ENCODE assay signal across 14 cellular contexts in genomic region chr14:30445394-30445793, GRCh38.
DNase-seq lines count a peak whose midpoint lies in the region; ATAC-seq and TF ChIP-seq lines count a peak whose summit lies in the region.
"Had no signal": no experiment of that assay in that cellular context is flagged by ENCODE, and none has a peak within 500 bp of the region (broad histone marks: within the 10 kb centered on the region; RNA-seq: fewer than 3 reads in every experiment).

No MANE protein-coding gene starts in this region.

- H3K18ac ChIP-seq in neuronal stem cell (ENCODE audit: low read length) = no peak overlapping the region

- no peak overlapping the region for H4K8ac ChIP-seq in neuronal stem cell (ENCODE audit: low read depth, low read length)

- no peak overlapping the region for H3K4me3 ChIP-seq in body of pancreas
- H3K4me3 ChIP-seq in neuronal stem cell (ENCODE audit: low read length in 2 of 2) = no peak overlapping the region

- TF ChIP-seq CTCF in body of pancreas (IDR thresholded peaks at IDR 0.05) = no peak

- 65 to 68% methylated on average over 4 of the region's 4 CpGs for WGBS in body of pancreas, 2 donors
- no CpG with 5 or more reads among the region's 4 CpGs for WGBS in neuronal stem cell (ENCODE audit: extremely low coverage in 2 of 2, insufficient read length in 2 of 2, insufficient replicate concordance in 1 of 2), 2 donors

- H2BK120ac ChIP-seq in neuronal stem cell (ENCODE audit: low read depth, low read length) = no peak overlapping the region

- H3K79me1 ChIP-seq in neuronal stem cell (ENCODE audit: low read depth, low read length) = no peaks in the 10 kb centered on the region

- H3K4ac ChIP-seq in neuronal stem cell (ENCODE audit: low read length) = no peak overlapping the region

- H2BK12ac ChIP-seq in neuronal stem cell (ENCODE audit: low read length) = no peak overlapping the region

- no peaks in the 10 kb centered on the region for H3K27me3 ChIP-seq in body of pancreas
- H3K27me3 ChIP-seq in neuronal stem cell (ENCODE audit: control insufficient read depth in 3 of 3, insufficient read depth in 3 of 3, low read depth in 1 of 3, low read length in 3 of 3) = peaks cover 0 to 9% (median 0%) of the 10 kb centered on the region in 3 experiments

- no peak for TF ChIP-seq POLR2A in body of pancreas (IDR thresholded peaks at IDR 0.05)

- H2BK15ac ChIP-seq in neuronal stem cell (ENCODE audit: low read length) = no peak overlapping the region

- no peak overlapping the region for H2AFZ ChIP-seq in neuronal stem cell (ENCODE audit: low read length)

- H3K23ac ChIP-seq in neuronal stem cell (ENCODE audit: low read depth, low read length, poor library complexity) = no peak overlapping the region

- H3K4me1 ChIP-seq in body of pancreas = peaks cover 4% of the 10 kb centered on the region
- peaks cover 4 to 9% of the 10 kb centered on the region in 2 donors for H3K4me1 ChIP-seq in neuronal stem cell (ENCODE audit: control insufficient read depth in 2 of 2, insufficient read depth in 1 of 2, low read depth in 1 of 2, low read length in 2 of 2)

- H4K91ac ChIP-seq in neuronal stem cell (ENCODE audit: low read depth, low read length, poor library complexity) = no peak overlapping the region

- DNase-seq in NCI-H510A treated with DMSO at 0.1 percent for 48 hours (lab: John Stamatoyannopoulos, UW) = peak; percentile 23
- no peak for DNase-seq in NCI-H510A (lab: John Stamatoyannopoulos, UW)
- peak; percentile 79 for DNase-seq in NCI-H748 (lab: John Stamatoyannopoulos, UW; ENCODE audit: unreplicated experiment)
- peak in 3 of 4 donors; percentile 15 to 27 (median 26) for DNase-seq in body of pancreas
- peak; percentile 8 for DNase-seq in neuronal stem cell (ENCODE audit: low spot score)
- no peak for DNase-seq in activated gamma-delta T cell treated with Interleukin-2 at 50 U/mL for 16 hours
- DNase-seq in T-helper 2 cell = no peak
- DNase-seq: C1 segment of cervical spinal cord, HCEC 1CT, KBM-7, MV-4-11, NCI-H187, SW 1271 had no signal

- H2AK5ac ChIP-seq in neuronal stem cell (ENCODE audit: low read depth, low read length) = no peak overlapping the region

- H3K4me2 ChIP-seq in neuronal stem cell (ENCODE audit: insufficient read depth, low read length, poor library complexity, severe bottlenecking) = no peak overlapping the region

- H3K14ac ChIP-seq in neuronal stem cell (ENCODE audit: low read length) = no peak overlapping the region

- intact Hi-C loops in body of pancreas (cut with DNase I) = no loop called here

- H2BK5ac ChIP-seq in neuronal stem cell (ENCODE audit: low read length) = no peak overlapping the region

- H3K9me3 ChIP-seq in body of pancreas = no peaks in the 10 kb centered on the region
- no peaks in the 10 kb centered on the region for H3K9me3 ChIP-seq in neuronal stem cell (replicated peaks in 1 of 2; ENCODE audit: control insufficient read depth in 2 of 2, insufficient read depth in 1 of 2, low read depth in 1 of 2, low read length in 2 of 2)

- H3K36me3 ChIP-seq in body of pancreas (replicated peaks in 1 of 2; ENCODE audit: insufficient read depth in 1 of 2, low read depth in 2 of 2) (no peaks in the 10 kb centered on the region), neuronal stem cell (replicated peaks in 1 of 2; ENCODE audit: control insufficient read depth in 2 of 2, insufficient read depth in 2 of 2, low read length in 2 of 2) (no peaks in the 10 kb centered on the region)

- no peak overlapping the region for H3K27ac ChIP-seq in body of pancreas
- H3K27ac ChIP-seq in neuronal stem cell (replicated peaks; ENCODE audit: low read length) = no peak overlapping the region

- peak; percentile 21 for ATAC-seq in body of pancreas
- ATAC-seq in GM18909 (IDR thresholded peaks at IDR 0.05; ENCODE audit: poor library complexity, unreplicated experiment) = no peak

- no peak overlapping the region for H3K9ac ChIP-seq in neuronal stem cell (ENCODE audit: low read depth, low read length, poor library complexity)

Comparison
In these comparisons a context has a peak if more than half of its experiments do, and no peak if none do; other contexts are left out.
1. DNase-seq: peak in NCI-H510A treated with DMSO at 0.1 percent for 48 hours (single experiment), NCI-H748 (single experiment), body of pancreas (3 of 4) and neuronal stem cell (single experiment); none in NCI-H510A (single experiment), activated gamma-delta T cell treated with Interleukin-2 at 50 U/mL for 16 hours (single experiment) and T-helper 2 cell (0 of 5).